ENCODE assay signal across 1 cellular context in the genomic region with DNA sequence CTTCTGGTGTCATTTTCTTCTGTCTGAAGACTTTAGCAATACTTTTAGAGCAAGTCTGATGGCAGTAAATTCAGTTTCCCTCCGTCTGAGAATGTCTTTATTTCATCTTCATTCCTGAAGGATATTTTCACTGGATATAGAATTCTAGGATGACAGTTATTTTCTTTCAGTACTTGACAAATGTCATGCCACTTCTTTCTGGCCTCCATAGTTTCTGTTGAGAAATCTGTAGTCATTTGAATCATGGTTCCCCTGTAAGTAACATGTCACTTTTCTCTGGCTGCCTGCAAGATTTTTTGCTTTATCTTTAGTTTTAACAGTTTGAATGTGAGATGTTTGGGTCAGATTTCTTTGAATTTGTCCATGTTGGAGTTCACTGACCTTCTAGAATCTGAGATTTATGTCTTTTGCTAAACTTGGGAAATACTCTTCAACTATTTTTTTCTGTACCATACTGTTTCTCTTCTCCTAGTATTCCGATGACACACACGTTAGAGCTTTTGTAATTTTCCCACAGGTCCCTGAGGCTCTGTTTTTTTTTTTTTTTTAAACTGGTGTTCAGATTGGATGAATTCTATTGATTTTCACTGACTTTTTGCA.
TF ChIP-seq lines count a peak whose summit lies in the region.

No MANE protein-coding gene starts in this region.

TF ChIP-seq in K562, 482 proteins besides CTCF, POLR2A, EP300 and RAD21 (continued from another document and continues in another):
- TF ChIP-seq, protein P1, sequence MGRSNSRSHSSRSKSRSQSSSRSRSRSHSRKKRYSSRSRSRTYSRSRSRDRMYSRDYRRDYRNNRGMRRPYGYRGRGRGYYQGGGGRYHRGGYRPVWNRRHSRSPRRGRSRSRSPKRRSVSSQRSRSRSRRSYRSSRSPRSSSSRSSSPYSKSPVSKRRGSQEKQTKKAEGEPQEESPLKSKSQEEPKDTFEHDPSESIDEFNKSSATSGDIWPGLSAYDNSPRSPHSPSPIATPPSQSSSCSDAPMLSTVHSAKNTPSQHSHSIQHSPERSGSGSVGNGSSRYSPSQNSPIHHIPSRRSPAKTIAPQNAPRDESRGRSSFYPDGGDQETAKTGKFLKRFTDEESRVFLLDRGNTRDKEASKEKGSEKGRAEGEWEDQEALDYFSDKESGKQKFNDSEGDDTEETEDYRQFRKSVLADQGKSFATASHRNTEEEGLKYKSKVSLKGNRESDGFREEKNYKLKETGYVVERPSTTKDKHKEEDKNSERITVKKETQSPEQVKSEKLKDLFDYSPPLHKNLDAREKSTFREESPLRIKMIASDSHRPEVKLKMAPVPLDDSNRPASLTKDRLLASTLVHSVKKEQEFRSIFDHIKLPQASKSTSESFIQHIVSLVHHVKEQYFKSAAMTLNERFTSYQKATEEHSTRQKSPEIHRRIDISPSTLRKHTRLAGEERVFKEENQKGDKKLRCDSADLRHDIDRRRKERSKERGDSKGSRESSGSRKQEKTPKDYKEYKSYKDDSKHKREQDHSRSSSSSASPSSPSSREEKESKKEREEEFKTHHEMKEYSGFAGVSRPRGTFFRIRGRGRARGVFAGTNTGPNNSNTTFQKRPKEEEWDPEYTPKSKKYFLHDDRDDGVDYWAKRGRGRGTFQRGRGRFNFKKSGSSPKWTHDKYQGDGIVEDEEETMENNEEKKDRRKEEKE (IDR thresholded peaks at IDR 0.05; ENCODE audit: borderline replicate concordance in 1 of 2, control insufficient read depth in 1 of 2, low read depth in 2 of 2, low read length in 1 of 2) = no peak
- TF ChIP-seq ARID1B (IDR thresholded peaks at IDR 0.05) (no peak), CREB3L1 (IDR thresholded peaks at IDR 0.05; ENCODE audit: borderline replicate concordance, low read depth) (no peak), MTF1 (CRISPR knock-in tag; IDR thresholded peaks at IDR 0.05; ENCODE audit: borderline replicate concordance) (no peak), XRCC3 (IDR thresholded peaks at IDR 0.05) (peak; percentile 16; the same call in 1 of the 2 replicates), ZFP30 (CRISPR knock-in tag; IDR thresholded peaks at IDR 0.05; ENCODE audit: borderline replicate concordance) (no peak), PHTF2 (CRISPR knock-in tag; IDR thresholded peaks at IDR 0.05) (no peak), MTA3 (IDR thresholded peaks at IDR 0.05; ENCODE audit: borderline replicate concordance) (no peak), RFX5 (IDR thresholded peaks at IDR 0.05; ENCODE audit: low read depth, low read length) (no peak), HDAC1 (IDR thresholded peaks at IDR 0.05) (peak in 1 of 2 experiments; percentile 97; a peak in 2 of 4 replicates), ZNF695 (CRISPR knock-in tag; IDR thresholded peaks at IDR 0.05) (no peak), ZNF507 (tag; conservative IDR thresholded peaks at IDR 0.05) (0 out of 2 replicates have a peak, but pooled peaks have one; percentile 25), TEAD2 (tag; IDR thresholded peaks at IDR 0.05) (no peak), NFRKB (IDR thresholded peaks at IDR 0.05; ENCODE audit: low read depth) (no peak), RFX7 (CRISPR knock-in tag; IDR thresholded peaks at IDR 0.05) (no peak), ZNF212 (CRISPR knock-in tag; IDR thresholded peaks at IDR 0.05) (no peak), HES1 (IDR thresholded peaks at IDR 0.05; ENCODE audit: low read depth) (no peak), ILK (tag; IDR thresholded peaks at IDR 0.05; ENCODE audit: borderline replicate concordance, low read depth) (no peak), KLF1 (tag; IDR thresholded peaks at IDR 0.05) (no peak), HDGF (IDR thresholded peaks at IDR 0.05) (no peak), ZNF124 (CRISPR knock-in tag; IDR thresholded peaks at IDR 0.05) (no peak), PHF20 (IDR thresholded peaks at IDR 0.05; ENCODE audit: partially characterized antibody) (no peak), ZNF280A (IDR thresholded peaks at IDR 0.05; ENCODE audit: low read depth, partially characterized antibody) (peak; percentile 87), ATF2 (CRISPR knock-in tag; IDR thresholded peaks at IDR 0.05) (no peak), JUNB (CRISPR knock-in tag; conservative IDR thresholded peaks at IDR 0.05) (no peak), NFYB (IDR thresholded peaks at IDR 0.05; ENCODE audit: extremely low read depth, insufficient read length) (no peak), SETDB1 (IDR thresholded peaks at IDR 0.05; ENCODE audit: low read length) (no peak), MECOM (CRISPR knock-in tag; IDR thresholded peaks at IDR 0.05) (no peak), EHMT2 (IDR thresholded peaks at IDR 0.05) (no peak), ZNF143 (CRISPR knock-in tag; IDR thresholded peaks at IDR 0.05) (no peak)
- TF ChIP-seq, protein P2, sequence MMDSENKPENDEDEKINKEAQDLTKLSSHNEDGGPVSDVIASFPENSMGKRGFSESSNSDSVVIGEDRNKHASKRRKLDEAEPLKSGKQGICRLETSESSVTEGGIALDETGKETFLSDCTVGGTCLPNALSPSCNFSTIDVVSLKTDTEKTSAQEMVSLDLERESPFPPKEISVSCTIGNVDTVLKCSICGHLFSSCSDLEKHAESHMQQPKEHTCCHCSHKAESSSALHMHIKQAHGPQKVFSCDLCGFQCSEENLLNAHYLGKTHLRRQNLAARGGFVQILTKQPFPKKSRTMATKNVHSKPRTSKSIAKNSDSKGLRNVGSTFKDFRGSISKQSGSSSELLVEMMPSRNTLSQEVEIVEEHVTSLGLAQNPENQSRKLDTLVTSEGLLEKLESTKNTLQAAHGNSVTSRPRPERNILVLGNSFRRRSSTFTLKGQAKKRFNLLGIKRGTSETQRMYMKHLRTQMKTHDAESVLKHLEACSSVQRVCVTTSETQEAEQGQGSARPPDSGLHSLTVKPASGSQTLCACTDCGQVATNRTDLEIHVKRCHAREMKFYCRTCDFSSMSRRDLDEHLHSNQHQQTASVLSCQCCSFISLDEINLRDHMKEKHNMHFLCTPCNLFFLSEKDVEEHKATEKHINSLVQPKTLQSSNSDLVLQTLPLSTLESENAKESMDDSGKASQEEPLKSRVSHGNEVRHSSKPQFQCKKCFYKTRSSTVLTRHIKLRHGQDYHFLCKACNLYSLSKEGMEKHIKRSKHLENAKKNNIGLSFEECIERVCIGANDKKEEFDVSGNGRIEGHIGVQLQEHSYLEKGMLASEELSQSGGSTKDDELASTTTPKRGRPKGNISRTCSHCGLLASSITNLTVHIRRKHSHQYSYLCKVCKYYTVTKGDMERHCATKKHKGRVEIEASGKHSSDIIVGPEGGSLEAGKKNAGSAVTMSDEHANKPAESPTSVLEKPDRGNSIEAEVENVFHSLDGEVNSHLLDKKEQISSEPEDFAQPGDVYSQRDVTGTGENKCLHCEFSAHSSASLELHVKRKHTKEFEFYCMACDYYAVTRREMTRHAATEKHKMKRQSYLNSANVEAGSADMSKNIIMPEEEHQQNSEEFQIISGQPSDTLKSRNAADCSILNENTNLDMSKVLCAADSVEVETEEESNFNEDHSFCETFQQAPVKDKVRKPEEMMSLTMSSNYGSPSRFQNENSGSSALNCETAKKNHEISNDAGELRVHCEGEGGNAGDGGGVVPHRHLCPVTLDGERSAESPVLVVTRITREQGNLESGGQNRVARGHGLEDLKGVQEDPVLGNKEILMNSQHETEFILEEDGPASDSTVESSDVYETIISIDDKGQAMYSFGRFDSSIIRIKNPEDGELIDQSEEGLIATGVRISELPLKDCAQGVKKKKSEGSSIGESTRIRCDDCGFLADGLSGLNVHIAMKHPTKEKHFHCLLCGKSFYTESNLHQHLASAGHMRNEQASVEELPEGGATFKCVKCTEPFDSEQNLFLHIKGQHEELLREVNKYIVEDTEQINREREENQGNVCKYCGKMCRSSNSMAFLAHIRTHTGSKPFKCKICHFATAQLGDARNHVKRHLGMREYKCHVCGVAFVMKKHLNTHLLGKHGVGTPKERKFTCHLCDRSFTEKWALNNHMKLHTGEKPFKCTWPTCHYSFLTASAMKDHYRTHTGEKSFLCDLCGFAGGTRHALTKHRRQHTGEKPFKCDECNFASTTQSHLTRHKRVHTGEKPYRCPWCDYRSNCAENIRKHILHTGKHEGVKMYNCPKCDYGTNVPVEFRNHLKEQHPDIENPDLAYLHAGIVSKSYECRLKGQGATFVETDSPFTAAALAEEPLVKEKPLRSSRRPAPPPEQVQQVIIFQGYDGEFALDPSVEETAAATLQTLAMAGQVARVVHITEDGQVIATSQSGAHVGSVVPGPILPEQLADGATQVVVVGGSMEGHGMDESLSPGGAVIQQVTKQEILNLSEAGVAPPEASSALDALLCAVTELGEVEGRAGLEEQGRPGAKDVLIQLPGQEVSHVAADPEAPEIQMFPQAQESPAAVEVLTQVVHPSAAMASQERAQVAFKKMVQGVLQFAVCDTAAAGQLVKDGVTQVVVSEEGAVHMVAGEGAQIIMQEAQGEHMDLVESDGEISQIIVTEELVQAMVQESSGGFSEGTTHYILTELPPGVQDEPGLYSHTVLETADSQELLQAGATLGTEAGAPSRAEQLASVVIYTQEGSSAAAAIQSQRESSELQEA (IDR thresholded peaks at IDR 0.05; ENCODE audit: low read depth) = no peak
- TF ChIP-seq, protein P3, sequence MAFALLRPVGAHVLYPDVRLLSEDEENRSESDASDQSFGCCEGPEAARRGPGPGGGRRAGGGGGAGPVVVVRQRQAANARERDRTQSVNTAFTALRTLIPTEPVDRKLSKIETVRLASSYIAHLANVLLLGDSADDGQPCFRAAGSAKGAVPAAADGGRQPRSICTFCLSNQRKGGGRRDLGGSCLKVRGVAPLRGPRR (CRISPR knock-in tag; IDR thresholded peaks at IDR 0.05) = no peak
- TF ChIP-seq, protein P4, sequence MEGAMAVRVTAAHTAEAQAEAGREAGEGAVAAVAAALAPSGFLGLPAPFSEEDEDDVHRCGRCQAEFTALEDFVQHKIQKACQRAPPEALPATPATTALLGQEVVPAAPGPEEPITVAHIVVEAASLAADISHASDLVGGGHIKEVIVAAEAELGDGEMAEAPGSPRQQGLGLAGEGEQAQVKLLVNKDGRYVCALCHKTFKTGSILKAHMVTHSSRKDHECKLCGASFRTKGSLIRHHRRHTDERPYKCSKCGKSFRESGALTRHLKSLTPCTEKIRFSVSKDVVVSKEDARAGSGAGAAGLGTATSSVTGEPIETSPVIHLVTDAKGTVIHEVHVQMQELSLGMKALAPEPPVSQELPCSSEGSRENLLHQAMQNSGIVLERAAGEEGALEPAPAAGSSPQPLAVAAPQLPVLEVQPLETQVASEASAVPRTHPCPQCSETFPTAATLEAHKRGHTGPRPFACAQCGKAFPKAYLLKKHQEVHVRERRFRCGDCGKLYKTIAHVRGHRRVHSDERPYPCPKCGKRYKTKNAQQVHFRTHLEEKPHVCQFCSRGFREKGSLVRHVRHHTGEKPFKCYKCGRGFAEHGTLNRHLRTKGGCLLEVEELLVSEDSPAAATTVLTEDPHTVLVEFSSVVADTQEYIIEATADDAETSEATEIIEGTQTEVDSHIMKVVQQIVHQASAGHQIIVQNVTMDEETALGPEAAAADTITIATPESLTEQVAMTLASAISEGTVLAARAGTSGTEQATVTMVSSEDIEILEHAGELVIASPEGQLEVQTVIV (CRISPR knock-in tag; IDR thresholded peaks at IDR 0.05; ENCODE audit: borderline replicate concordance) = no peak
